Comparison of ENCODE assay signal across 10 cellular contexts in genomic region chr7:105932835-105933477, GRCh38. TPM values are rescaled to one million over a fixed set of nuclear protein-coding genes. Genes with fewer than 3 reads are reported as not detected.
A peak's percentile ranks its signal among the peaks of the same experiment; 100 is the strongest.
DNase-seq lines count a peak whose midpoint lies in the region; ATAC-seq and TF ChIP-seq lines count a peak whose summit lies in the region.
"Had no signal": no experiment of that assay in that cellular context is flagged by ENCODE, and none has a peak within 500 bp of the region (broad histone marks: within the 10 kb centered on the region; RNA-seq: fewer than 3 reads in every experiment).

No MANE protein-coding gene starts in this region.

- no peak for ATAC-seq in GM19452 (IDR thresholded peaks at IDR 0.05; ENCODE audit: unreplicated experiment)
- ATAC-seq in HG03025 (IDR thresholded peaks at IDR 0.05; ENCODE audit: low FRiP score, unreplicated experiment): no peak

- CTCF ChIA-PET in AG04449 (lab: Yijun Ruan, JAX): interaction anchor here (0.6 to 1.6 kb wide), 5 partner anchors 9 to 180 kb away, joined by 3 to 16 read pairs (median 4); no protein-coding TSS in a partner anchor

- TF ChIP-seq CTCF in AG04449 (IDR thresholded peaks at IDR 0.05; ENCODE audit: insufficient read depth, low read length, missing control alignments): no peak
- no peak for TF ChIP-seq CTCF in mesothelial cell of epicardium (IDR thresholded peaks at IDR 0.05; ENCODE audit: unreplicated experiment)
- TF ChIP-seq CTCF in progenitor cell of endocrine pancreas (IDR thresholded peaks at IDR 0.05; ENCODE audit: unreplicated experiment): no peak

- H3K27me3 Mint-ChIP-seq in mesothelial cell of epicardium (ENCODE audit: low read depth) (no peaks in the 10 kb centered on the region), progenitor cell of endocrine pancreas (peaks cover 49% of the 10 kb centered on the region)

- no peak overlapping the region for H3K4me3 Mint-ChIP-seq in mesothelial cell of epicardium
- H3K4me3 Mint-ChIP-seq in progenitor cell of endocrine pancreas (ENCODE audit: low read depth): no peak overlapping the region

- H3K9me3 Mint-ChIP-seq in mesothelial cell of epicardium (no peaks in the 10 kb centered on the region), progenitor cell of endocrine pancreas (ENCODE audit: low read depth) (no peaks in the 10 kb centered on the region)

- no peaks in the 10 kb centered on the region for H3K4me1 Mint-ChIP-seq in mesothelial cell of epicardium
- peaks cover 32% of the 10 kb centered on the region for H3K4me1 Mint-ChIP-seq in progenitor cell of endocrine pancreas (ENCODE audit: low read depth)

- DNase-seq in AG04449 (ENCODE audit: low read depth, low spot score) (peak; percentile 82), NCI-H187 (lab: John Stamatoyannopoulos, UW) (peak; percentile 76 to 87), cerebellum (ENCODE audit: low spot score) (peak; percentile 40), mesothelial cell of epicardium (ENCODE audit: low spot score in 2 of 2, unreplicated experiment in 2 of 2) (no peak), progenitor cell of endocrine pancreas (ENCODE audit: low spot score, unreplicated experiment) (no peak)
- no peak for DNase-seq in activated CD4-positive, CD25-positive, alpha-beta regulatory T cell treated with anti-CD3 and anti-CD28 coated beads, Interleukin-2, amount 50 U/mL, for 72 hours
- DNase-seq: gastrocnemius medialis had no signal

- H3K36me3 Mint-ChIP-seq in mesothelial cell of epicardium (no peaks in the 10 kb centered on the region), progenitor cell of endocrine pancreas (ENCODE audit: insufficient read depth) (no peaks in the 10 kb centered on the region)

- POLR2A ChIA-PET in AG04449 (lab: Yijun Ruan, JAX): interaction anchor here (0.6 to 0.7 kb wide), 2 partner anchors 28 to 88 kb away, joined by 3 read pairs; no protein-coding TSS in a partner anchor

- H3K27ac Mint-ChIP-seq in mesothelial cell of epicardium (peak overlapping the region; percentile 51), progenitor cell of endocrine pancreas (no peak overlapping the region)

- no peak overlapping the region for H3K4me3 ChIP-seq in AG04449 (ENCODE audit: low read depth, low read length)
- H3K4me3 ChIP-seq: BLaER1 treated with 17β-estradiol and CSF1 and Interleukin-3, amounts not matched to agents 10 nM and 100 nM; gastrocnemius medialis had no signal

RNA-seq across cellular contexts. Expression of gene CDHR3, which starts 30.1 kb away (rescaled TPM):
- 21.7 TPM for total RNA-seq in cerebellum
- 2.5 to 3.6 TPM (median 3.2 TPM) in 3 replicates for total RNA-seq in mesothelial cell of epicardium
- 15.7 and 21.5 TPM in 2 replicates for total RNA-seq in progenitor cell of endocrine pancreas

RNA-seq across cellular contexts. Expression of gene ATXN7L1, which starts 56.6 kb away (rescaled TPM):
- 28.2 TPM for total RNA-seq in cerebellum
- 17.9 to 18.7 TPM (median 18.0 TPM) in 3 replicates for total RNA-seq in mesothelial cell of epicardium
- 18.2 and 18.3 TPM in 2 replicates for total RNA-seq in progenitor cell of endocrine pancreas

Comparison
In these comparisons a context has a peak if more than half of its experiments do, and no peak if none do; other contexts are left out.
1. DNase-seq: peak in AG04449 (single experiment), NCI-H187 (2 of 2) and cerebellum (single experiment); none in mesothelial cell of epicardium (0 of 2), progenitor cell of endocrine pancreas (single experiment) and activated CD4-positive, CD25-positive, alpha-beta regulatory T cell treated with anti-CD3 and anti-CD28 coated beads, Interleukin-2, amount 50 U/mL, for 72 hours (single experiment).